8 cellular contexts compared by ENCODE assay signal in genomic region chr6:138592698-138593097, GRCh38.
A peak's percentile ranks its signal among the peaks of the same experiment; 100 is the strongest.
DNase-seq lines count a peak whose midpoint lies in the region; ATAC-seq and TF ChIP-seq lines count a peak whose summit lies in the region.

No MANE protein-coding gene starts in this region.

- no peaks in the 10 kb centered on the region for H3K27me3 Mint-ChIP-seq in activated CD4-positive, alpha-beta memory T cell treated with anti-CD3 and anti-CD28 coated beads for 36 hours

- CTCF ChIA-PET in activated CD4-positive, alpha-beta memory T cell treated with anti-CD3 and anti-CD28 coated beads for 36 hours (lab: Charles Lee): interaction anchor here (0.6 to 9.8 kb wide), 4 partner anchors 33 to 782 kb away, joined by 3 to 227 read pairs (median 4); partner anchors contain the start of genes CCDC28A and CITED2

- no peaks in the 10 kb centered on the region for H3K36me3 Mint-ChIP-seq in activated CD4-positive, alpha-beta memory T cell treated with anti-CD3 and anti-CD28 coated beads for 36 hours

- TF ChIP-seq CTCF in right atrium auricular region (IDR thresholded peaks at IDR 0.05): no peak
- TF ChIP-seq CTCF in mucosa of descending colon (IDR thresholded peaks at IDR 0.05): no peak
- TF ChIP-seq CTCF in thyroid gland (IDR thresholded peaks at IDR 0.05): no peak

- intact Hi-C loops in Right ventricle myocardium superior (cut with DNase I): loop anchor here (5.0 kb wide), 1 partner anchor 475 kb away; no protein-coding TSS in a partner anchor
- intact Hi-C loops in activated CD4-positive, alpha-beta memory T cell treated with anti-CD3 and anti-CD28 coated beads for 36 hours (cut with micrococcal nuclease): loop anchor here (1.0 to 5.0 kb wide), 9 partner anchors 18 to 535 kb away; partner anchors contain the start of genes CCDC28A and PERP
- intact Hi-C loops in mucosa of descending colon (cut with DNase I, micrococcal nuclease): loop anchor here (5.0 to 10.0 kb wide), 3 partner anchors 165 to 468 kb away; no protein-coding TSS in a partner anchor
- intact Hi-C loops in thyroid gland (cut with DNase I): loop anchor here (5.0 to 10.0 kb wide), 2 partner anchors 160 to 478 kb away; no protein-coding TSS in a partner anchor

- WGBS in thyroid gland, 2 donors: 87 to 92% methylated on average over 1 of the region's 1 CpG

- H3K9me3 ChIP-seq in right atrium auricular region: no peaks in the 10 kb centered on the region
- H3K9me3 ChIP-seq in mucosa of descending colon: no peaks in the 10 kb centered on the region
- no peaks in the 10 kb centered on the region for H3K9me3 ChIP-seq in thyroid gland

- H3K27ac ChIP-seq in right atrium auricular region: peak overlapping the region; percentile 54 to 58
- H3K27ac ChIP-seq in thyroid gland: peak overlapping the region in 1 of 3 donors; percentile 48

- no peaks in the 10 kb centered on the region for H3K36me3 ChIP-seq in right atrium auricular region
- peaks cover 6% of the 10 kb centered on the region for H3K36me3 ChIP-seq in mucosa of descending colon (ENCODE audit: low read depth)
- no peaks in the 10 kb centered on the region for H3K36me3 ChIP-seq in thyroid gland

- POLR2A ChIA-PET in activated CD4-positive, alpha-beta memory T cell treated with anti-CD3 and anti-CD28 coated beads for 36 hours (lab: Charles Lee): interaction anchor here (0.6 kb wide), 1 partner anchor 1813 kb away, joined by 3 read pairs; no protein-coding TSS in a partner anchor

- H3K4me3 Mint-ChIP-seq in activated CD4-positive, alpha-beta memory T cell treated with anti-CD3 and anti-CD28 coated beads for 36 hours: peak overlapping the region; percentile 56

- TF ChIP-seq POLR2A in thyroid gland (IDR thresholded peaks at IDR 0.05): no peak

- H3K9me3 Mint-ChIP-seq in activated CD4-positive, alpha-beta memory T cell treated with anti-CD3 and anti-CD28 coated beads for 36 hours: no peaks in the 10 kb centered on the region

- H3K4me1 ChIP-seq in right atrium auricular region (peaks cover 0 to 23% of the 10 kb centered on the region in 2 donors), mucosa of descending colon (ENCODE audit: low read depth) (peaks cover 16% of the 10 kb centered on the region), thyroid gland (peaks cover 0 to 3% of the 10 kb centered on the region in 2 donors)

- peaks cover 28% of the 10 kb centered on the region for H3K4me1 Mint-ChIP-seq in activated CD4-positive, alpha-beta memory T cell treated with anti-CD3 and anti-CD28 coated beads for 36 hours (ENCODE audit: low read depth)

- H3K4me3 ChIP-seq in right atrium auricular region (no peak overlapping the region), mucosa of descending colon (no peak overlapping the region), thyroid gland (replicated peaks in 1 of 3) (no peak overlapping the region)

- peak overlapping the region; percentile 58 for H3K27ac Mint-ChIP-seq in activated CD4-positive, alpha-beta memory T cell treated with anti-CD3 and anti-CD28 coated beads for 36 hours

- ATAC-seq in Right ventricle myocardium superior (ENCODE audit: poor library complexity) (no peak), HG03280 (IDR thresholded peaks at IDR 0.05; ENCODE audit: unreplicated experiment) (peak; percentile 40), mucosa of descending colon (peak; percentile 17)

- DNase-seq in right atrium auricular region (ENCODE audit: low spot score) (no peak), Right ventricle myocardium superior (no peak), mucosa of descending colon (no peak), iPS-NIHi11 (ENCODE audit: low spot score) (no peak), DMS114 treated with DMSO at 0.1 percent for 48 hours (lab: John Stamatoyannopoulos, UW; ENCODE audit: unreplicated experiment) (no peak), thyroid gland (no peak)
- DNase-seq in activated CD4-positive, alpha-beta memory T cell treated with anti-CD3 and anti-CD28 coated beads for 36 hours: no peak

- H3K27me3 ChIP-seq in right atrium auricular region (no peaks in the 10 kb centered on the region), thyroid gland (no peaks in the 10 kb centered on the region)
